Comparison of ENCODE assay signal across 2 cellular contexts in genomic region chr11:62552931-62553838, GRCh38.
TF ChIP-seq lines count a peak whose summit lies in the region.

No MANE protein-coding gene starts in this region.

TF ChIP-seq in SK-N-SH, 30 proteins besides CTCF, POLR2A, EP300 and RAD21 (continued from another document):
- peak; percentile 33; the same call in 1 of the 2 replicates for TF ChIP-seq REST (IDR thresholded peaks at IDR 0.05; ENCODE audit: low read depth, low read length)

TF ChIP-seq in K562, 482 proteins besides CTCF, POLR2A, EP300 and RAD21 (continued from another document and continues in another):
- TF ChIP-seq ZBTB40 (IDR thresholded peaks at IDR 0.05) = peak; percentile 66; the same call in 1 of the 2 replicates
- TF ChIP-seq ZBTB40 (CRISPR knock-in tag; IDR thresholded peaks at IDR 0.05) = no peak
- peak; percentile 32 to 41 for TF ChIP-seq E2F6 (IDR thresholded peaks at IDR 0.05; ENCODE audit: borderline replicate concordance in 1 of 2, extremely low read depth in 1 of 2, insufficient read depth in 1 of 2, insufficient read length in 1 of 2, low read depth in 1 of 2, low read length in 1 of 2, poor library complexity in 1 of 2, severe bottlenecking in 1 of 2)
- TF ChIP-seq GATAD2B (IDR thresholded peaks at IDR 0.05; ENCODE audit: borderline replicate concordance) = peak; percentile 66; the same call in 1 of the 2 replicates
- TF ChIP-seq RBM34 (IDR thresholded peaks at IDR 0.05; ENCODE audit: borderline replicate concordance, insufficient read depth, low read length) = no peak
- peak; percentile 61 for TF ChIP-seq SUPT5H (IDR thresholded peaks at IDR 0.05)
- TF ChIP-seq TRIM24 (IDR thresholded peaks at IDR 0.05) = peak; percentile 44 to 59; a peak in 3 of 4 replicates
- no peak for TF ChIP-seq DMBX1 (CRISPR knock-in tag; IDR thresholded peaks at IDR 0.05; ENCODE audit: borderline replicate concordance)
- TF ChIP-seq ZC3H11A (IDR thresholded peaks at IDR 0.05; ENCODE audit: low read depth, low read length) = no peak
- peak; percentile 54; the same call in 1 of the 2 replicates for TF ChIP-seq TSC22D4 (tag; IDR thresholded peaks at IDR 0.05)
- peak; percentile 13; the same call in 1 of the 2 replicates for TF ChIP-seq TFAP4 (CRISPR knock-in tag; IDR thresholded peaks at IDR 0.05; ENCODE audit: borderline replicate concordance)
- peak; percentile 60; the same call in 1 of the 2 replicates for TF ChIP-seq ARID2 (IDR thresholded peaks at IDR 0.05)
- TF ChIP-seq JUND (IDR thresholded peaks at IDR 0.05; ENCODE audit: borderline replicate concordance, low read depth, low read length) = peak; percentile 93
- peak; percentile 70; the same call in 2 of the 3 replicates for TF ChIP-seq JUND (tag; IDR thresholded peaks at IDR 0.05; ENCODE audit: borderline replicate concordance, low read depth, low read length)
- TF ChIP-seq PRPF4 (IDR thresholded peaks at IDR 0.05; ENCODE audit: insufficient read depth, low read depth, low read length, poor library complexity, severe bottlenecking) = no peak
- peak; percentile 42; the same call in 1 of the 2 replicates for TF ChIP-seq BACH1 (tag; IDR thresholded peaks at IDR 0.05)
- peak in 1 of 2 experiments; percentile 87 for TF ChIP-seq AFF1 (IDR thresholded peaks at IDR 0.05; ENCODE audit: low read depth in 1 of 2, partially characterized antibody in 2 of 2)
- TF ChIP-seq DIDO1 (tag; IDR thresholded peaks at IDR 0.05; ENCODE audit: low read depth) = peak; percentile 66; the same call in 1 of the 2 replicates
- TF ChIP-seq ZNF740 (CRISPR knock-in tag; IDR thresholded peaks at IDR 0.05) = no peak
- peak in 1 of 2 experiments; percentile 46; a peak in 1 of 4 replicates for TF ChIP-seq ZNF740 (tag; IDR thresholded peaks at IDR 0.05)
- peak; percentile 61 for TF ChIP-seq ELF1 (tag; IDR thresholded peaks at IDR 0.05)
- no peak for TF ChIP-seq ZZZ3 (IDR thresholded peaks at IDR 0.05)
- TF ChIP-seq NFIC (IDR thresholded peaks at IDR 0.05) = peak; percentile 48
- peak; percentile 35 for TF ChIP-seq KDM5B (IDR thresholded peaks at IDR 0.05; ENCODE audit: insufficient replicate concordance, low read depth, low read length)
- peak; percentile 47; the same call in 1 of the 2 replicates for TF ChIP-seq NCOR1 (IDR thresholded peaks at IDR 0.05)
- TF ChIP-seq ARNT (IDR thresholded peaks at IDR 0.05) = peak; percentile 59 to 86; a peak in 1 of 4 replicates
- TF ChIP-seq EZH2 (IDR thresholded peaks at IDR 0.05; ENCODE audit: borderline replicate concordance, low read depth, low read length) = no peak
- peak; percentile 39; the same call in 1 of the 2 replicates for TF ChIP-seq RBFOX2 (IDR thresholded peaks at IDR 0.05; ENCODE audit: low read depth, low read length)
- peak; percentile 85 for TF ChIP-seq ZEB2 (IDR thresholded peaks at IDR 0.05)
- TF ChIP-seq POU5F1 (IDR thresholded peaks at IDR 0.05; ENCODE audit: borderline replicate concordance, low read depth, low read length, partially characterized antibody) = peak; percentile 57
- TF ChIP-seq CTBP1 (IDR thresholded peaks at IDR 0.05; ENCODE audit: borderline replicate concordance) = peak; percentile 73; the same call in 1 of the 2 replicates
- TF ChIP-seq NFRKB (IDR thresholded peaks at IDR 0.05; ENCODE audit: low read depth) = peak; percentile 81
- TF ChIP-seq POLR2B (IDR thresholded peaks at IDR 0.05; ENCODE audit: low read depth, partially characterized antibody) = no peak
- peak; percentile 14; the same call in 1 of the 2 replicates for TF ChIP-seq POLR2AphosphoS5 (IDR thresholded peaks at IDR 0.05; ENCODE audit: control insufficient read depth, insufficient read depth, low read depth, low read length)
- peak in 1 of 3 experiments; percentile 41 for TF ChIP-seq YY1 (IDR thresholded peaks at IDR 0.05; ENCODE audit: borderline replicate concordance in 1 of 3, control insufficient read depth in 1 of 3, extremely low read depth in 1 of 3, insufficient read depth in 3 of 3, insufficient read length in 1 of 3, insufficient replicate concordance in 2 of 3, low read depth in 1 of 3, low read length in 2 of 3)
- TF ChIP-seq ZNF133 (CRISPR knock-in tag; IDR thresholded peaks at IDR 0.05) = no peak
- peak in 1 of 2 experiments; percentile 67; a peak in 1 of 4 replicates for TF ChIP-seq KDM4B (IDR thresholded peaks at IDR 0.05; ENCODE audit: borderline replicate concordance in 2 of 2, low read depth in 1 of 2)
- TF ChIP-seq TBL1XR1 (IDR thresholded peaks at IDR 0.05; ENCODE audit: low read length in 2 of 2) = peak in 1 of 2 experiments; percentile 64; a peak in 2 of 4 replicates
- 0 out of 2 replicates have a peak, but pooled peaks have one; percentile 27 for TF ChIP-seq DEAF1 (CRISPR knock-in tag; IDR thresholded peaks at IDR 0.05)
- TF ChIP-seq ZNF639 (CRISPR knock-in tag; conservative IDR thresholded peaks at IDR 0.05 in 1 of 2, IDR thresholded peaks at IDR 0.05 in 1 of 2) = peak in 1 of 2 experiments; percentile 83; a peak in 2 of 4 replicates
- peak; percentile 49; the same call in 1 of the 2 replicates for TF ChIP-seq RB1 (IDR thresholded peaks at IDR 0.05; ENCODE audit: low read depth)
- no peak for TF ChIP-seq SRSF7 (optimal IDR thresholded peaks at IDR 0.05; ENCODE audit: low read depth, low read length)
- peak; percentile 41; the same call in 1 of the 2 replicates for TF ChIP-seq MTA2 (IDR thresholded peaks at IDR 0.05; ENCODE audit: low read depth)
